8 cellular contexts compared by ENCODE assay signal in the genomic region with DNA sequence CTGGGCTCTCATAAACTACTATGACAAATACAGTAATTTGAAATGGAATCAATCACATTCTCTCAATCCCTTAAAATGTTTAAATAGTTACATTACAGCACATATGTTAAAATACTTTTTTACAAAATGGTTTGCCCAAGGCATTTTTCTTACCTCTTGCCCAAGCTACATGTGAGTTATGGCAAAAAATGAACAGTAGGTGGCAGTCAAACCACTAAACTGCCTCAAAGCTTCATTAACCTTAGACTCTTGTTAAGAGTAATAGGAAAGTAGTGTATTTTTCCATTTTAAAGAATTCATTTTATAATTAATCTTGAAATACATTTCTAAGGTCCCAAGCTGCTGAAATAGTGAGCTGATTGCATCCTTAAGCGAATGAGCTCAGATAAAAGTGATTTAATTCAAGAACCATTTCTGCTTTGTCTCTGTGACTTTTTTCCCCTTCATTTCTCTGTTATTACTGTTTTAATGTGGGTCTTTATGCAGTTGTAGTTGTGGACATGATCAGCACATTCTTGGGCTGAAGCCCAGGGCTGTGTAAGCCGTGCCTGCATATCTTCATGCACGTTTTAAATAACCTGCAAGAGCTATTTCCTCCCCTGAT.
DNase-seq lines count a peak whose midpoint lies in the region; ATAC-seq, FAIRE-seq and TF ChIP-seq lines count a peak whose summit lies in the region.

No MANE protein-coding gene starts in this region.

- no peak overlapping the region for H3K18ac ChIP-seq in mesendoderm (ENCODE audit: low read length)

- H3K27ac Mint-ChIP-seq in stimulated activated memory B cell treated with anti-CD40 and anti-IgM and Interleukin-4, amounts not matched to agents 10 μg/mL and 1 μg/mL and 100 μg/mL, for 72 hours: no peak overlapping the region

- H3K4me3 Mint-ChIP-seq in stimulated activated memory B cell treated with anti-CD40 and anti-IgM and Interleukin-4, amounts not matched to agents 10 μg/mL and 1 μg/mL and 100 μg/mL, for 72 hours: no peak overlapping the region

- TF ChIP-seq CTCF in dorsolateral prefrontal cortex (IDR thresholded peaks at IDR 0.05 in 54 of 56, conservative IDR thresholded peaks at IDR 0.05 in 2 of 56; ENCODE audit: low read depth in 1 of 56, partially characterized antibody in 56 of 56): peak in 55 of 56 donors; percentile 51 to 97 (median 81)

- H3K79me1 ChIP-seq in mesendoderm (ENCODE audit: low read length): no peaks in the 10 kb centered on the region

- no peaks in the 10 kb centered on the region for H3K4me1 Mint-ChIP-seq in stimulated activated memory B cell treated with anti-CD40 and anti-IgM and Interleukin-4, amounts not matched to agents 10 μg/mL and 1 μg/mL and 100 μg/mL, for 72 hours

- H3K27me3 ChIP-seq in dorsolateral prefrontal cortex (peaks cover 0 to 66% (median 24%) of the 10 kb centered on the region in 45 donors), mesendoderm (ENCODE audit: insufficient read depth, low read length, poor library complexity) (no peaks in the 10 kb centered on the region)

- no peaks in the 10 kb centered on the region for H3K27me3 Mint-ChIP-seq in stimulated activated memory B cell treated with anti-CD40 and anti-IgM and Interleukin-4, amounts not matched to agents 10 μg/mL and 1 μg/mL and 100 μg/mL, for 72 hours

- H3K4me1 ChIP-seq in mesendoderm (ENCODE audit: control insufficient read depth, low read depth, low read length): no peaks in the 10 kb centered on the region

- H3K4me3 ChIP-seq in dorsolateral prefrontal cortex (no peak overlapping the region), mesendoderm (ENCODE audit: low read length) (no peak overlapping the region)

- no peak for ATAC-seq in stimulated activated memory B cell treated with anti-CD40 and anti-IgM and Interleukin-4, amounts not matched to agents 10 μg/mL and 1 μg/mL and 100 μg/mL, for 72 hours
- no peak for ATAC-seq in GM21717 (IDR thresholded peaks at IDR 0.05; ENCODE audit: unreplicated experiment)

- H3K27ac ChIP-seq in dorsolateral prefrontal cortex (no peak overlapping the region), mesendoderm (ENCODE audit: low read depth, low read length) (no peak overlapping the region)

- FAIRE-seq in GM18507 (lab: Jason Lieb, UNC): peak; percentile 74

- no peak overlapping the region for H2BK120ac ChIP-seq in mesendoderm (ENCODE audit: low read depth, low read length)

- no peak overlapping the region for H2BK15ac ChIP-seq in mesendoderm (replicated peaks; ENCODE audit: low read depth)

- no peak overlapping the region for H3K4me2 ChIP-seq in mesendoderm (ENCODE audit: low read length)

- no peak overlapping the region for H4K5ac ChIP-seq in mesendoderm (ENCODE audit: low read length)

- no peak overlapping the region for H2AK5ac ChIP-seq in mesendoderm (ENCODE audit: low read length)

- no peak overlapping the region for H3K56ac ChIP-seq in mesendoderm (ENCODE audit: low read length)

- no peaks in the 10 kb centered on the region for H3K9me3 Mint-ChIP-seq in stimulated activated memory B cell treated with anti-CD40 and anti-IgM and Interleukin-4, amounts not matched to agents 10 μg/mL and 1 μg/mL and 100 μg/mL, for 72 hours

- no peak overlapping the region for H3K23ac ChIP-seq in mesendoderm (ENCODE audit: low read length)

- no peak overlapping the region for H3K9ac ChIP-seq in mesendoderm (ENCODE audit: low read length)

- H3K79me2 ChIP-seq in mesendoderm (ENCODE audit: control insufficient read depth, insufficient read depth, low read length): no peaks in the 10 kb centered on the region

- H3K36me3 Mint-ChIP-seq in stimulated activated memory B cell treated with anti-CD40 and anti-IgM and Interleukin-4, amounts not matched to agents 10 μg/mL and 1 μg/mL and 100 μg/mL, for 72 hours: no peaks in the 10 kb centered on the region

- no peak overlapping the region for H3K4ac ChIP-seq in mesendoderm (ENCODE audit: low read depth, low read length)

- no peak overlapping the region for H4K8ac ChIP-seq in mesendoderm (ENCODE audit: low read depth, low read length)

- no CpG with 5 or more reads among the region's 3 CpGs for WGBS in mesendoderm (ENCODE audit: extremely low coverage, insufficient coverage, low lambda C conversion rate)

- DNase-seq in CMK (ENCODE audit: low read depth): peak; percentile 59
- no peak for DNase-seq in GM18507 (ENCODE audit: extremely low spot score, insufficient read length, low read depth)
- peak; percentile 15 for DNase-seq in HuH-7 (ENCODE audit: low spot score)
- DNase-seq in OCI-M1 (lab: John Stamatoyannopoulos, UW): peak; percentile 86
- peak in 2 of 10 donors; percentile 15 to 21 for DNase-seq in dorsolateral prefrontal cortex
- DNase-seq in mesendoderm: peak; percentile 73

- no peaks in the 10 kb centered on the region for H3K36me3 ChIP-seq in mesendoderm (ENCODE audit: control insufficient read depth, insufficient read depth, low read length)

- H2BK5ac ChIP-seq in mesendoderm (ENCODE audit: low read length): no peak overlapping the region

- intact Hi-C loops in dorsolateral prefrontal cortex (cut with DNase I): loop anchor here (1.0 to 10.0 kb wide), 2 partner anchors 398 to 945 kb away; no protein-coding TSS in a partner anchor
